In genomic region chr16:85733839-85734170, GRCh38 we compare ENCODE assay signal across 12 cellular contexts. TPM values are rescaled to one million over a fixed set of nuclear protein-coding genes. Genes with fewer than 3 reads are reported as not detected.
DNase-seq lines count a peak whose midpoint lies in the region; ATAC-seq and TF ChIP-seq lines count a peak whose summit lies in the region.
"Had no signal": no experiment of that assay in that cellular context is flagged by ENCODE, and none has a peak within 500 bp of the region (broad histone marks: within the 10 kb centered on the region; RNA-seq: fewer than 3 reads in every experiment).

No MANE protein-coding gene starts in this region.

- no peak overlapping the region for H3K4me3 Mint-ChIP-seq in CD4-positive, alpha-beta T cell
- H3K4me3 Mint-ChIP-seq in naive thymus-derived CD8-positive, alpha-beta T cell: peak overlapping the region in 5 of 10 donors; percentile 19 to 87 (median 81)
- no peak overlapping the region for H3K4me3 Mint-ChIP-seq in activated CD8-positive, alpha-beta T cell treated with anti-CD3 and anti-CD28 coated beads for 36 hours

- no peak for DNase-seq in CD4-positive, alpha-beta T cell
- peak; percentile 92 for DNase-seq in NB4 (ENCODE audit: low read depth)
- peak; percentile 52 for DNase-seq in choroid plexus epithelial cell (ENCODE audit: low read depth)
- DNase-seq in naive thymus-derived CD8-positive, alpha-beta T cell: no peak
- DNase-seq in vagina (ENCODE audit: extremely low spot score in 2 of 2): no peak
- DNase-seq in NCI-H1417 (lab: John Stamatoyannopoulos, UW): no peak
- DNase-seq in activated CD8-positive, alpha-beta T cell treated with anti-CD3 and anti-CD28 coated beads for 36 hours: no peak
- DNase-seq in NCI-H1105 (lab: John Stamatoyannopoulos, UW): no peak
- DNase-seq: activated CD4-positive, alpha-beta T cell treated with anti-CD3 and anti-CD28 coated beads, Interleukin-2, amount 50 U/mL, for 48 hours; MM.1S; NCI-H524 treated with DMSO at 0.1 percent for 48 hours; nucleus accumbens had no signal

- no peaks in the 10 kb centered on the region for H3K36me3 ChIP-seq in vagina

- TF ChIP-seq CTCF in CD4-positive, alpha-beta T cell (IDR thresholded peaks at IDR 0.05): no peak
- TF ChIP-seq CTCF in NB4 (IDR thresholded peaks at IDR 0.05; ENCODE audit: low read depth, low read length): no peak
- no peak for TF ChIP-seq CTCF in choroid plexus epithelial cell (conservative IDR thresholded peaks at IDR 0.05; ENCODE audit: low read depth, low read length)
- no peak for TF ChIP-seq CTCF in vagina (IDR thresholded peaks at IDR 0.05)
- no peak for TF ChIP-seq CTCF in activated CD8-positive, alpha-beta T cell treated with anti-CD3 and anti-CD28 coated beads for 36 hours (IDR thresholded peaks at IDR 0.05)

- H3K9me3 Mint-ChIP-seq in CD4-positive, alpha-beta T cell: no peaks in the 10 kb centered on the region
- no peaks in the 10 kb centered on the region for H3K9me3 Mint-ChIP-seq in naive thymus-derived CD8-positive, alpha-beta T cell
- H3K9me3 Mint-ChIP-seq in activated CD8-positive, alpha-beta T cell treated with anti-CD3 and anti-CD28 coated beads for 36 hours: no peaks in the 10 kb centered on the region

- no peaks in the 10 kb centered on the region for H3K9me3 ChIP-seq in CD4-positive, alpha-beta T cell (ENCODE audit: control insufficient read depth, low read length)
- H3K9me3 ChIP-seq in vagina: no peaks in the 10 kb centered on the region

- no peak overlapping the region for H3K27ac ChIP-seq in CD4-positive, alpha-beta T cell (ENCODE audit: low read depth, low read length)
- no peak overlapping the region for H3K27ac ChIP-seq in vagina

- no peaks in the 10 kb centered on the region for H3K36me3 Mint-ChIP-seq in CD4-positive, alpha-beta T cell (ENCODE audit: low read depth)
- H3K36me3 Mint-ChIP-seq in naive thymus-derived CD8-positive, alpha-beta T cell: no peaks in the 10 kb centered on the region
- H3K36me3 Mint-ChIP-seq in activated CD8-positive, alpha-beta T cell treated with anti-CD3 and anti-CD28 coated beads for 36 hours (ENCODE audit: low read depth): no peaks in the 10 kb centered on the region

- CTCF ChIA-PET in CD4-positive, alpha-beta T cell (lab: Charles Lee): no interaction called here
- CTCF ChIA-PET in activated CD8-positive, alpha-beta T cell treated with anti-CD3 and anti-CD28 coated beads for 36 hours (lab: Charles Lee): no interaction called here

- H3K4me3 ChIP-seq in NB4 (ENCODE audit: low read depth, low read length): peak overlapping the region; percentile 54
- H3K4me3 ChIP-seq in choroid plexus epithelial cell (ENCODE audit: low read depth, low read length): no peak overlapping the region
- no peak overlapping the region for H3K4me3 ChIP-seq in vagina

- H3K27me3 Mint-ChIP-seq in CD4-positive, alpha-beta T cell: no peaks in the 10 kb centered on the region
- no peaks in the 10 kb centered on the region for H3K27me3 Mint-ChIP-seq in naive thymus-derived CD8-positive, alpha-beta T cell
- no peaks in the 10 kb centered on the region for H3K27me3 Mint-ChIP-seq in activated CD8-positive, alpha-beta T cell treated with anti-CD3 and anti-CD28 coated beads for 36 hours

- H3K27ac Mint-ChIP-seq in CD4-positive, alpha-beta T cell: peak overlapping the region; percentile 81
- peak overlapping the region in 9 of 10 donors; percentile 31 to 94 (median 86) for H3K27ac Mint-ChIP-seq in naive thymus-derived CD8-positive, alpha-beta T cell
- H3K27ac Mint-ChIP-seq in activated CD8-positive, alpha-beta T cell treated with anti-CD3 and anti-CD28 coated beads for 36 hours: no peak overlapping the region

- H3K4me1 Mint-ChIP-seq in CD4-positive, alpha-beta T cell (ENCODE audit: low read depth): peaks cover 28% of the 10 kb centered on the region
- peaks cover 23 to 58% (median 51%) of the 10 kb centered on the region in 4 donors for H3K4me1 Mint-ChIP-seq in naive thymus-derived CD8-positive, alpha-beta T cell
- H3K4me1 Mint-ChIP-seq in activated CD8-positive, alpha-beta T cell treated with anti-CD3 and anti-CD28 coated beads for 36 hours (ENCODE audit: low read depth): peaks cover 28% of the 10 kb centered on the region

- TF ChIP-seq POLR2A in NB4 (IDR thresholded peaks at IDR 0.05; ENCODE audit: extremely low read depth, insufficient read length) (peak; percentile 10), vagina (IDR thresholded peaks at IDR 0.05) (no peak)

- no peak for ATAC-seq in CD4-positive, alpha-beta T cell (ENCODE audit: poor library complexity)
- no peak for ATAC-seq in naive thymus-derived CD8-positive, alpha-beta T cell
- no peak for ATAC-seq in activated CD8-positive, alpha-beta T cell treated with anti-CD3 and anti-CD28 coated beads for 36 hours

- H3K27me3 ChIP-seq in CD4-positive, alpha-beta T cell (ENCODE audit: control insufficient read depth, insufficient read depth, low read length): no peaks in the 10 kb centered on the region
- no peaks in the 10 kb centered on the region for H3K27me3 ChIP-seq in vagina

- no peaks in the 10 kb centered on the region for H3K4me1 ChIP-seq in vagina

- intact Hi-C loops in CD4-positive, alpha-beta T cell (cut with DNase I, micrococcal nuclease): no loop called here
- intact Hi-C loops in vagina (cut with DNase I): no loop called here
- intact Hi-C loops in activated CD8-positive, alpha-beta T cell treated with anti-CD3 and anti-CD28 coated beads for 36 hours (cut with micrococcal nuclease): no loop called here

- POLR2A ChIA-PET in CD4-positive, alpha-beta T cell (lab: Charles Lee): no interaction called here
- POLR2A ChIA-PET in naive thymus-derived CD8-positive, alpha-beta T cell (lab: Charles Lee): interaction anchor here (0.6 to 1.9 kb wide), 4 partner anchors 8 to 422 kb away, joined by 3 to 5 read pairs (median 3); no protein-coding TSS in a partner anchor
- POLR2A ChIA-PET in activated CD8-positive, alpha-beta T cell treated with anti-CD3 and anti-CD28 coated beads for 36 hours (lab: Charles Lee): no interaction called here

RNA-seq across cellular contexts. Expression of gene C16orf74, which starts 17.1 kb away (rescaled TPM):
- 1 to 10 TPM; 2.1 to 2.9 TPM for total RNA-seq in CD4-positive, alpha-beta T cell
- total RNA-seq in naive thymus-derived CD8-positive, alpha-beta T cell: 10 to 100 TPM; 38.0 to 42.3 TPM
- polyA plus RNA-seq in naive thymus-derived CD8-positive, alpha-beta T cell: 10 to 100 TPM; 16.0 to 19.1 (median 17.2) TPM
- 18.2 TPM for total RNA-seq in vagina
- 1 to 10 TPM; 1.1 to 1.4 TPM for total RNA-seq in activated CD8-positive, alpha-beta T cell treated with anti-CD3 and anti-CD28 coated beads for 36 hours

RNA-seq across cellular contexts. Expression of gene GINS2, which starts 45.1 kb away (rescaled TPM):
- 1 to 10 TPM; 1.1 to 1.4 TPM for total RNA-seq in CD4-positive, alpha-beta T cell
- under 1 TPM; 0.47 to 0.74 TPM for total RNA-seq in naive thymus-derived CD8-positive, alpha-beta T cell
- polyA plus RNA-seq in naive thymus-derived CD8-positive, alpha-beta T cell: 1 to 10 TPM in 1 of 3 donors, under 1 TPM in 2; 0.08 to 1.0 (median 0.82) TPM
- 0.25 TPM for total RNA-seq in vagina
- total RNA-seq in activated CD8-positive, alpha-beta T cell treated with anti-CD3 and anti-CD28 coated beads for 36 hours: 10 to 100 TPM; 59.9 to 62.9 TPM

Comparison
In these comparisons a context has a peak if more than half of its experiments do, and no peak if none do; other contexts are left out.
1. DNase-seq: peak in NB4 (single experiment) and choroid plexus epithelial cell (single experiment); none in CD4-positive, alpha-beta T cell (0 of 10), naive thymus-derived CD8-positive, alpha-beta T cell (0 of 10), vagina (0 of 2), NCI-H1417 (0 of 3), activated CD8-positive, alpha-beta T cell treated with anti-CD3 and anti-CD28 coated beads for 36 hours (single experiment) and NCI-H1105 (single experiment).
2. RNA of gene GINS2, which starts 45.1 kb away (total RNA-seq): 59.9 to 62.9 TPM in activated CD8-positive, alpha-beta T cell treated with anti-CD3 and anti-CD28 coated beads for 36 hours; 1.1 to 1.4 TPM in CD4-positive, alpha-beta T cell, 0.47 to 0.74 TPM in naive thymus-derived CD8-positive, alpha-beta T cell and 0.25 TPM in vagina (single experiment); every median in the first group is over 10 times any median in the second.